ENCODE assay signal across 22 cellular contexts in genomic region chr14:34241185-34241711, GRCh38.
"Had no signal": no experiment of that assay in that cellular context is flagged by ENCODE, and none has a peak within 500 bp of the region (broad histone marks: within the 10 kb centered on the region; RNA-seq: fewer than 3 reads in every experiment).

No MANE protein-coding gene starts in this region.

- H3K79me2 ChIP-seq: hepatocyte had no signal

- H3K4me1 ChIP-seq: foreskin keratinocyte, lower lobe of right lung, pancreas, testis had no signal

- H3K4me3 ChIP-seq: dorsolateral prefrontal cortex, gastroesophageal sphincter, heart left ventricle, hepatocyte, left ventricle myocardium inferior, lower lobe of right lung, pancreas, sigmoid colon, testis, tibial artery had no signal

- DNase-seq: dorsolateral prefrontal cortex; effector CD4-positive, alpha-beta T cell; foreskin keratinocyte; heart left ventricle; kidney glomerular epithelial cell; left colon; left ventricle myocardium inferior; lower lobe of right lung; naive thymus-derived CD8-positive, alpha-beta T cell; nephron progenitor cell; pancreas; sigmoid colon; stimulated activated CD4-positive, alpha-beta T cell treated with anti-CD3 and anti-CD28 coated beads, Interleukin-2, amount 100 ng/mL, for 24 hours; stimulated activated CD4-positive, alpha-beta T cell treated with anti-CD3 and anti-CD28 coated beads, Interleukin-4, amount 100 ng/mL, for 24 hours; stimulated activated naive CD8-positive, alpha-beta T cell treated with anti-CD3 and anti-CD28 coated beads, Interleukin-15, Interleukin-2, amounts not matched to agents 100 U/mL and 50 U/mL, for 24 hours; substantia nigra; testis; tibial artery had no signal

- H3K36me3 ChIP-seq: gastroesophageal sphincter, heart left ventricle, left ventricle myocardium inferior, lower lobe of right lung, pancreas, sigmoid colon, tibial artery had no signal

- H3K27me3 ChIP-seq: dorsolateral prefrontal cortex, gastroesophageal sphincter, hepatocyte, pancreas, sigmoid colon, testis, tibial artery had no signal

- H2AFZ ChIP-seq: hepatocyte had no signal

- FAIRE-seq: islet of Langerhans, pancreas had no signal

- H3K27ac ChIP-seq: dorsolateral prefrontal cortex, epithelial cell of prostate, foreskin keratinocyte, gastroesophageal sphincter, heart left ventricle, hepatocyte, left ventricle myocardium inferior, lower lobe of right lung, pancreas, sigmoid colon, testis, tibial artery had no signal

- H3K4me2 ChIP-seq: hepatocyte had no signal

- H3K9me3 ChIP-seq: gastroesophageal sphincter, heart left ventricle, left ventricle myocardium inferior, lower lobe of right lung, pancreas, sigmoid colon, testis, tibial artery had no signal
